22 cellular contexts compared by ENCODE assay signal in genomic region chr12:24615967-24616411, GRCh38.
DNase-seq lines count a peak whose midpoint lies in the region; ATAC-seq and TF ChIP-seq lines count a peak whose summit lies in the region.
"Had no signal": no experiment of that assay in that cellular context is flagged by ENCODE, and none has a peak within 500 bp of the region (broad histone marks: within the 10 kb centered on the region; RNA-seq: fewer than 3 reads in every experiment).

No MANE protein-coding gene starts in this region.

- no peak overlapping the region for H2BK5ac ChIP-seq in trophoblast cell (ENCODE audit: low read depth, low read length, poor library complexity)

- H3K18ac ChIP-seq in trophoblast cell (ENCODE audit: low read length) = no peak overlapping the region

- H3K4me1 ChIP-seq in RWPE2 (ENCODE audit: insufficient read depth, poor library complexity, severe bottlenecking) (no peaks in the 10 kb centered on the region), fibroblast of lung (ENCODE audit: control insufficient read depth, extremely low read depth, insufficient read depth, low read length) (no peaks in the 10 kb centered on the region), trophoblast cell (ENCODE audit: control insufficient read depth in 1 of 2, insufficient read depth in 2 of 2, low read length in 2 of 2) (peaks cover 3% of the 10 kb centered on the region in 2 experiments)
- H3K4me1 ChIP-seq: adrenal gland, colonic mucosa had no signal

- no peak overlapping the region for H4K91ac ChIP-seq in trophoblast cell (ENCODE audit: low read depth, low read length)

- H3K4me2 ChIP-seq in fibroblast of lung (ENCODE audit: extremely low read depth, insufficient read depth, low read length) (no peak overlapping the region), trophoblast cell (ENCODE audit: low read length) (no peak overlapping the region)

- H3K4me3 ChIP-seq in RWPE2 (ENCODE audit: severe bottlenecking) (no peak overlapping the region), fibroblast of lung (replicated peaks in 1 of 4; ENCODE audit: control extremely low read depth in 1 of 4, insufficient read depth in 1 of 4, low read depth in 3 of 4, low read length in 4 of 4) (no peak overlapping the region), trophoblast cell (ENCODE audit: low read depth, low read length) (no peak overlapping the region)
- H3K4me3 ChIP-seq: adrenal gland, colonic mucosa, SK-N-MC had no signal

- peak overlapping the region; percentile 76 for H2BK12ac ChIP-seq in trophoblast cell (ENCODE audit: low read length)

- H3K27me3 ChIP-seq in RWPE2 (ENCODE audit: insufficient read depth, poor library complexity, severe bottlenecking) = no peaks in the 10 kb centered on the region
- no peaks in the 10 kb centered on the region for H3K27me3 ChIP-seq in fibroblast of lung (ENCODE audit: control insufficient read depth, insufficient read depth, low read length)
- no peaks in the 10 kb centered on the region for H3K27me3 ChIP-seq in trophoblast cell (ENCODE audit: insufficient read depth, low read length)
- H3K27me3 ChIP-seq: adrenal gland, colonic mucosa had no signal

- H3K9ac ChIP-seq in fibroblast of lung (ENCODE audit: insufficient read depth, low read length) = no peak overlapping the region
- H3K9ac ChIP-seq in trophoblast cell (ENCODE audit: low read length) = no peak overlapping the region

- peak; percentile 66 for ATAC-seq in RWPE2 (ENCODE audit: low read depth)
- ATAC-seq in GM18511 (IDR thresholded peaks at IDR 0.05; ENCODE audit: unreplicated experiment) = no peak
- no peak for ATAC-seq in GM18519 (IDR thresholded peaks at IDR 0.05; ENCODE audit: low FRiP score, unreplicated experiment)
- ATAC-seq: left ventricle myocardium superior; sciatic nerve; stimulated activated naive CD8-positive, alpha-beta T cell treated with anti-CD3 and anti-CD28 coated beads, Interleukin-15, amount 100 ng/mL, for 72 hours had no signal

- H3K27ac ChIP-seq in RWPE2 (ENCODE audit: poor library complexity, severe bottlenecking) (no peak overlapping the region), fibroblast of lung (ENCODE audit: insufficient read depth, low read length) (no peak overlapping the region), trophoblast cell (ENCODE audit: low read depth, low read length) (no peak overlapping the region)
- H3K27ac ChIP-seq: adrenal gland, colonic mucosa, epithelial cell of prostate, SK-N-MC had no signal

- WGBS in trophoblast cell (ENCODE audit: extremely low coverage, insufficient coverage, insufficient read length) = no CpG with 5 or more reads among the region's 3 CpGs

- TF ChIP-seq CTCF in RWPE2 (IDR thresholded peaks at IDR 0.05; ENCODE audit: poor library complexity, severe bottlenecking) = no peak
- no peak for TF ChIP-seq CTCF in fibroblast of lung (conservative IDR thresholded peaks at IDR 0.05 in 1 of 2, IDR thresholded peaks at IDR 0.05 in 1 of 2; ENCODE audit: low read depth in 1 of 2, low read length in 2 of 2)

- no peak overlapping the region for H3K23ac ChIP-seq in trophoblast cell (ENCODE audit: low read length)

- DNase-seq in ELR (ENCODE audit: low read depth) = peak; percentile 89
- no peak for DNase-seq in RWPE2 (ENCODE audit: low spot score)
- peak; percentile 53 to 85 for DNase-seq in fibroblast of lung (ENCODE audit: low read depth in 2 of 2)
- DNase-seq in trophoblast cell = peak; percentile 45 to 86
- no peak for DNase-seq in stimulated activated CD4-positive, alpha-beta T cell treated with anti-CD3 and anti-CD28 coated beads, Interleukin-4, amount 100 ng/mL, for 1 hour
- DNase-seq in activated CD4-positive, CD25-positive, alpha-beta regulatory T cell treated with anti-CD3 and anti-CD28 coated beads, Interleukin-2, amount 50 U/mL, for 72 hours = no peak
- DNase-seq: adrenal gland; colonic mucosa; COR-L47; Karpas-422; left ventricle myocardium superior; NCI-H2171 treated with DMSO at 0.1 percent for 48 hours; NCI-H774; nucleus accumbens; stimulated activated CD4-positive, alpha-beta T cell treated with anti-CD3 and anti-CD28 coated beads, Interleukin-2, amount 100 ng/mL, for 24 hours; stimulated activated naive CD8-positive, alpha-beta T cell treated with anti-CD3 and anti-CD28 coated beads, Interleukin-15, amount 100 ng/mL, for 72 hours; T-helper 9 cell had no signal

- H2AK5ac ChIP-seq in trophoblast cell (ENCODE audit: low read length) = no peak overlapping the region

- no peaks in the 10 kb centered on the region for H3K79me1 ChIP-seq in trophoblast cell (ENCODE audit: low read length)

- H3K4ac ChIP-seq in trophoblast cell (ENCODE audit: low read depth, low read length) = no peak overlapping the region

- H4K8ac ChIP-seq in trophoblast cell (ENCODE audit: low read depth, low read length) = no peak overlapping the region

- no peak overlapping the region for H3K14ac ChIP-seq in trophoblast cell (ENCODE audit: low read length)

- H3K36me3 ChIP-seq in RWPE2 (ENCODE audit: low read depth) (no peaks in the 10 kb centered on the region), fibroblast of lung (ENCODE audit: control insufficient read depth, insufficient read depth, low read length) (no peaks in the 10 kb centered on the region), trophoblast cell (ENCODE audit: control insufficient read depth in 1 of 2, insufficient read depth in 2 of 2, low read length in 2 of 2) (no peaks in the 10 kb centered on the region)
- H3K36me3 ChIP-seq: adrenal gland, colonic mucosa had no signal

- H4K12ac ChIP-seq in trophoblast cell (ENCODE audit: low read depth, low read length) = no peak overlapping the region

- no peaks in the 10 kb centered on the region for H4K20me1 ChIP-seq in fibroblast of lung (ENCODE audit: control insufficient read depth, extremely low read depth, insufficient read depth, low read length)

- peak overlapping the region; percentile 14 for H2AFZ ChIP-seq in fibroblast of lung (ENCODE audit: low read length)
- H2AFZ ChIP-seq in trophoblast cell (ENCODE audit: insufficient read depth, low read length, poor library complexity) = no peak overlapping the region

- H3K79me2 ChIP-seq in fibroblast of lung (ENCODE audit: control insufficient read depth, insufficient read depth, low read length) (no peaks in the 10 kb centered on the region), trophoblast cell (ENCODE audit: control insufficient read depth, insufficient read depth, low read length, poor library complexity) (no peaks in the 10 kb centered on the region)

- H3K9me3 ChIP-seq in RWPE2 (ENCODE audit: severe bottlenecking) = no peaks in the 10 kb centered on the region
- no peaks in the 10 kb centered on the region for H3K9me3 ChIP-seq in fibroblast of lung (ENCODE audit: control insufficient read depth, insufficient read depth, low read depth, low read length)
- H3K9me3 ChIP-seq in trophoblast cell (ENCODE audit: insufficient read depth, low read depth, low read length) = peaks cover 3% of the 10 kb centered on the region
- H3K9me3 ChIP-seq: adrenal gland, colonic mucosa had no signal

- H2BK120ac ChIP-seq in trophoblast cell (ENCODE audit: insufficient read depth, low read length, poor library complexity) = peak overlapping the region; percentile 46

Comparison
In these comparisons a context has a peak if more than half of its experiments do, and no peak if none do; other contexts are left out.
1. DNase-seq: peak in ELR (single experiment), fibroblast of lung (2 of 2) and trophoblast cell (2 of 2); none in RWPE2 (single experiment), stimulated activated CD4-positive, alpha-beta T cell treated with anti-CD3 and anti-CD28 coated beads, Interleukin-4, amount 100 ng/mL, for 1 hour (single experiment) and activated CD4-positive, CD25-positive, alpha-beta regulatory T cell treated with anti-CD3 and anti-CD28 coated beads, Interleukin-2, amount 50 U/mL, for 72 hours (single experiment).